13 cellular contexts compared by ENCODE assay signal in the genomic region with DNA sequence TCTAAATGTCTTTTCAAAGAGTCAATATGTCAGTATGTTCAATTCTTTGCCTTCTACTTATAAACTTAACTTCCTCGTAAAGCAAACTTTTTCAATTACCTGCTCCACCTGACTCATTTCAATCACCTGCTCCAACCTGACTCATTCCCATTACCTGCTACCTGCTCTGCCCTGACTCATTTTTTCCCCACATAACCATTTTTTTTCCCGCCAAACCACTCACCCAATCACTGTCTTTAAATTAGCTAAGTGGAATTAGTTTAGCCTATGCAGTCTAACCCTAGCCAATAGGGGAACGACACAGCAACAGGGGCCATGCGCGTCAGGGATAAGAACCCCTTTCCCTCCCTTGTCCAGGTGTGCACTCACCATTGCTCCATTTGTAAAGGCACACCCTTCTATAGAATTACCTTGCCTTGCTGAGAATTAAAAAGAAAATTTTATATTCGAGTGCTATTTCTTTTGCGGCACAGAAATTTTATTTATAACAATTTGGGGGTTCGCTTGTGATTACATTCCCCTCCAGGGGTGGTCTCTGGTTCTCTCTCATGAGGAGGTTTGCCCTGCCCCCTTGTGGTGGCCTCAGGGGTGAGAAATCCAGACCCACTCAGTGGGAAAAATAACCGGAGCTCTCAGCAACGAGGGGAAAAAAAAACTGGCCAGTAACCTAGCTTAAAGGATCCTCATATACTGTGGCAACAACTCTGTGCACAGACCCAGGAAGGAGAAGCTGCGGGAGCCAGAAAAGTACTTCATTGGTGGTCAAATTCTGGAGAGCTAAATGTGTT.
DNase-seq lines count a peak whose midpoint lies in the region; ATAC-seq, FAIRE-seq and TF ChIP-seq lines count a peak whose summit lies in the region.
"Had no signal": no experiment of that assay in that cellular context is flagged by ENCODE, and none has a peak within 500 bp of the region (broad histone marks: within the 10 kb centered on the region; RNA-seq: fewer than 3 reads in every experiment).

No MANE protein-coding gene starts in this region.

- H3K27me3 ChIP-seq in SJCRH30 (no peaks in the 10 kb centered on the region), testis (no peaks in the 10 kb centered on the region)
- H3K27me3 ChIP-seq: transverse colon had no signal

- H3K27me3 Mint-ChIP-seq in activated CD4-positive, alpha-beta T cell treated with anti-CD3 and anti-CD28 coated beads for 36 hours, result no peaks in the 10 kb centered on the region

- H3K9me3 Mint-ChIP-seq in activated CD4-positive, alpha-beta T cell treated with anti-CD3 and anti-CD28 coated beads for 36 hours (ENCODE audit: low read depth), result peaks cover 26% of the 10 kb centered on the region

- no peak for TF ChIP-seq POLR2A in testis (IDR thresholded peaks at IDR 0.05)

- H3K4me1 ChIP-seq in SJCRH30, result no peaks in the 10 kb centered on the region
- H3K4me1 ChIP-seq in kidney (ENCODE audit: control insufficient read depth in 1 of 2, insufficient read depth in 1 of 2, low read depth in 1 of 2, low read length in 2 of 2), result no peaks in the 10 kb centered on the region
- no peaks in the 10 kb centered on the region for H3K4me1 ChIP-seq in testis
- H3K4me1 ChIP-seq: transverse colon had no signal

- H3K36me3 Mint-ChIP-seq in activated CD4-positive, alpha-beta T cell treated with anti-CD3 and anti-CD28 coated beads for 36 hours (ENCODE audit: low read depth), result no peaks in the 10 kb centered on the region

- DNase-seq in activated CD4-positive, alpha-beta T cell treated with anti-CD3 and anti-CD28 coated beads for 36 hours, result peak; percentile 6
- no peak for DNase-seq in activated CD4-positive, alpha-beta T cell treated with anti-CD3 and anti-CD28 coated beads for 4 hours
- DNase-seq in SJCRH30 (peak; percentile 7 to 46), kidney (no peak), testis (peak; percentile 30), NCI-H187 treated with DMSO at 0.1 percent for 48 hours (lab: John Stamatoyannopoulos, UW) (no peak), NCI-H524 (lab: John Stamatoyannopoulos, UW) (no peak)
- DNase-seq: EL, erythroblast, NCI-H2227 treated with DMSO at 0.1 percent for 48 hours, transverse colon had no signal

- H3K4me3 ChIP-seq in SJCRH30, result no peak overlapping the region
- H3K4me3 ChIP-seq in kidney (ENCODE audit: low read length in 2 of 2), result no peak overlapping the region
- no peak overlapping the region for H3K4me3 ChIP-seq in testis
- H3K4me3 ChIP-seq: transverse colon had no signal

- WGBS in testis, 2 donors, result 50 to 53% methylated on average over 11 of the region's 11 CpGs

- H3K4me1 Mint-ChIP-seq in activated CD4-positive, alpha-beta T cell treated with anti-CD3 and anti-CD28 coated beads for 36 hours, result no peaks in the 10 kb centered on the region

- H3K9ac ChIP-seq in kidney (ENCODE audit: low read length in 2 of 2), result no peak overlapping the region

- no peak for ATAC-seq in activated CD4-positive, alpha-beta T cell treated with anti-CD3 and anti-CD28 coated beads for 36 hours
- no peak for ATAC-seq in GM19035 (IDR thresholded peaks at IDR 0.05; ENCODE audit: unreplicated experiment)
- ATAC-seq: activated CD4-positive, CD25-positive, alpha-beta regulatory T cell treated with anti-CD3 and anti-CD28 coated beads, Interleukin-2, amount 50 U/mL, for 24 hours had no signal

- FAIRE-seq in kidney (lab: Jason Lieb, UNC), result no peak

- intact Hi-C loops in activated CD4-positive, alpha-beta T cell treated with anti-CD3 and anti-CD28 coated beads for 36 hours (cut with DNase I, micrococcal nuclease), result no loop called here
- intact Hi-C loops in kidney (cut with DNase I), result no loop called here
- intact Hi-C loops in testis (cut with DNase I; ENCODE audit: low total_unique reads), result no loop called here

- H3K36me3 ChIP-seq in SJCRH30 (no peaks in the 10 kb centered on the region), kidney (ENCODE audit: control insufficient read depth in 1 of 2, insufficient read depth in 2 of 2, low read length in 2 of 2) (no peaks in the 10 kb centered on the region), testis (ENCODE audit: low read depth, missing control alignments) (no peaks in the 10 kb centered on the region)
- H3K36me3 ChIP-seq: transverse colon had no signal

- TF ChIP-seq CTCF in kidney (IDR thresholded peaks at IDR 0.05; ENCODE audit: borderline replicate concordance, extremely low read depth, insufficient read depth), result peak; percentile 31
- TF ChIP-seq CTCF in testis (IDR thresholded peaks at IDR 0.05), result peak in 1 of 3 experiments; percentile 19

- POLR2A ChIA-PET in activated CD4-positive, alpha-beta T cell treated with anti-CD3 and anti-CD28 coated beads for 36 hours (lab: Charles Lee), result no interaction called here

- H3K4me3 Mint-ChIP-seq in activated CD4-positive, alpha-beta T cell treated with anti-CD3 and anti-CD28 coated beads for 36 hours, result no peak overlapping the region

- no peak overlapping the region for H3K27ac ChIP-seq in SJCRH30
- H3K27ac ChIP-seq in kidney (ENCODE audit: low read depth in 2 of 2, low read length in 2 of 2), result no peak overlapping the region
- no peak overlapping the region for H3K27ac ChIP-seq in testis
- H3K27ac ChIP-seq: transverse colon had no signal

- CTCF ChIA-PET in activated CD4-positive, alpha-beta T cell treated with anti-CD3 and anti-CD28 coated beads for 36 hours (lab: Charles Lee), result no interaction called here

- H3K9me3 ChIP-seq in SJCRH30 (replicated peaks) (no peaks in the 10 kb centered on the region), kidney (ENCODE audit: control insufficient read depth in 1 of 2, low read length in 2 of 2) (no peaks in the 10 kb centered on the region), testis (no peaks in the 10 kb centered on the region)

- no peak overlapping the region for H3K27ac Mint-ChIP-seq in activated CD4-positive, alpha-beta T cell treated with anti-CD3 and anti-CD28 coated beads for 36 hours

Comparison
In these comparisons a context has a peak if more than half of its experiments do, and no peak if none do; other contexts are left out.
1. DNase-seq: peak in activated CD4-positive, alpha-beta T cell treated with anti-CD3 and anti-CD28 coated beads for 36 hours (single experiment), SJCRH30 (2 of 2) and testis (single experiment); none in activated CD4-positive, alpha-beta T cell treated with anti-CD3 and anti-CD28 coated beads for 4 hours (0 of 2), kidney (single experiment), NCI-H187 treated with DMSO at 0.1 percent for 48 hours (single experiment) and NCI-H524 (0 of 2).